In genomic region chr15:35393403-35393802, GRCh38 we compare ENCODE assay signal across 17 cellular contexts.
DNase-seq lines count a peak whose midpoint lies in the region; ATAC-seq, FAIRE-seq and TF ChIP-seq lines count a peak whose summit lies in the region.
"Had no signal": no experiment of that assay in that cellular context is flagged by ENCODE, and none has a peak within 500 bp of the region (broad histone marks: within the 10 kb centered on the region; RNA-seq: fewer than 3 reads in every experiment).

No MANE protein-coding gene starts in this region.

- DNase-seq in HFFc6 (peak; percentile 21), foreskin fibroblast (peak; percentile 16 to 35), small intestine (peak; percentile 26), heart right ventricle (no peak), left cardiac atrium (no peak)
- no peak for DNase-seq in activated naive CD4-positive, alpha-beta T cell treated with anti-CD3 and anti-CD28 coated beads for 36 hours
- DNase-seq: GF-D8, KBM-7, NCI-H1105 treated with DMSO at 0.1 percent for 48 hours, NCI-H187, NCI-H2171 treated with DMSO at 0.1 percent for 48 hours, NCI-H774, SHP77 had no signal

- no peaks in the 10 kb centered on the region for H3K27me3 Mint-ChIP-seq in HFFc6 (ENCODE audit: insufficient read depth)
- H3K27me3 Mint-ChIP-seq in activated naive CD4-positive, alpha-beta T cell treated with anti-CD3 and anti-CD28 coated beads for 36 hours (ENCODE audit: low read depth) = no peaks in the 10 kb centered on the region

- peaks cover 0 to 19% (median 16%) of the 10 kb centered on the region in 10 experiments; a peak in 16 of 20 replicates for H3K4me1 ChIP-seq in BLaER1 treated with 17β-estradiol and CSF1 and Interleukin-3, amounts not matched to agents 10 nM and 100 nM
- H3K4me1 ChIP-seq in small intestine (ENCODE audit: control insufficient read depth in 2 of 2, insufficient read depth in 1 of 2, low read depth in 1 of 2, low read length in 1 of 2) = no peaks in the 10 kb centered on the region
- H3K4me1 ChIP-seq in heart right ventricle = peaks cover 0 to 8% (median 0%) of the 10 kb centered on the region in 9 donors

- intact Hi-C loops in heart right ventricle (cut with DNase I) (no loop called here), left cardiac atrium (cut with DNase I) (no loop called here)
- intact Hi-C loops in activated naive CD4-positive, alpha-beta T cell treated with anti-CD3 and anti-CD28 coated beads for 36 hours (cut with micrococcal nuclease) = no loop called here

- H4K20me1 ChIP-seq in BLaER1 treated with 17β-estradiol and CSF1 and Interleukin-3, amounts not matched to agents 10 nM and 100 nM = no peaks in the 10 kb centered on the region

- no peak for FAIRE-seq in small intestine (lab: Jason Lieb, UNC)
- FAIRE-seq: H54, RCC 7860 had no signal

- TF ChIP-seq CTCF in HFFc6 (IDR thresholded peaks at IDR 0.05) (no peak), foreskin fibroblast (IDR thresholded peaks at IDR 0.05; ENCODE audit: low read depth, low read length) (no peak), heart right ventricle (IDR thresholded peaks at IDR 0.05) (no peak)

- H3K9ac ChIP-seq in BLaER1 treated with 17β-estradiol and CSF1 and Interleukin-3, amounts not matched to agents 10 nM and 100 nM = no peak overlapping the region

- no peak overlapping the region for H3K4me3 Mint-ChIP-seq in HFFc6
- no peak overlapping the region for H3K4me3 Mint-ChIP-seq in activated naive CD4-positive, alpha-beta T cell treated with anti-CD3 and anti-CD28 coated beads for 36 hours
- H3K4me3 Mint-ChIP-seq: CD14-positive monocyte had no signal

- peak overlapping the region; percentile 58 for H3K27ac Mint-ChIP-seq in HFFc6
- no peak overlapping the region for H3K27ac Mint-ChIP-seq in activated naive CD4-positive, alpha-beta T cell treated with anti-CD3 and anti-CD28 coated beads for 36 hours
- H3K27ac Mint-ChIP-seq: CD14-positive monocyte had no signal

- H3K9me3 Mint-ChIP-seq in HFFc6 = no peaks in the 10 kb centered on the region
- H3K9me3 Mint-ChIP-seq in activated naive CD4-positive, alpha-beta T cell treated with anti-CD3 and anti-CD28 coated beads for 36 hours = peaks cover 3% of the 10 kb centered on the region

- H3K27ac ChIP-seq in BLaER1 treated with 17β-estradiol and CSF1 and Interleukin-3, amounts not matched to agents 10 nM and 100 nM = no peak overlapping the region
- no peak overlapping the region for H3K27ac ChIP-seq in small intestine (ENCODE audit: low read depth in 1 of 2, low read length in 1 of 2)
- no peak overlapping the region for H3K27ac ChIP-seq in heart right ventricle

- CTCF ChIA-PET in activated naive CD4-positive, alpha-beta T cell treated with anti-CD3 and anti-CD28 coated beads for 36 hours (lab: Charles Lee) = no interaction called here

- H3K4me1 Mint-ChIP-seq in HFFc6 (ENCODE audit: low read depth) = peaks cover 16% of the 10 kb centered on the region
- no peaks in the 10 kb centered on the region for H3K4me1 Mint-ChIP-seq in activated naive CD4-positive, alpha-beta T cell treated with anti-CD3 and anti-CD28 coated beads for 36 hours (ENCODE audit: low read depth)
- H3K4me1 Mint-ChIP-seq: CD14-positive monocyte had no signal

- ATAC-seq in heart right ventricle (no peak), left cardiac atrium (no peak)

- H3K36me3 Mint-ChIP-seq in HFFc6 (ENCODE audit: low read depth) = peaks cover 6% of the 10 kb centered on the region
- H3K36me3 Mint-ChIP-seq in activated naive CD4-positive, alpha-beta T cell treated with anti-CD3 and anti-CD28 coated beads for 36 hours (ENCODE audit: low read depth) = peaks cover 19% of the 10 kb centered on the region

- peak overlapping the region in 8 of 11 experiments; percentile 21 to 73 (median 36); a peak in 13 of 22 replicates for H3K4me2 ChIP-seq in BLaER1 treated with 17β-estradiol and CSF1 and Interleukin-3, amounts not matched to agents 10 nM and 100 nM

- peaks cover 0 to 9% (median 5%) of the 10 kb centered on the region in 11 experiments; a peak in 5 of 22 replicates for H3K9me3 ChIP-seq in BLaER1 treated with 17β-estradiol and CSF1 and Interleukin-3, amounts not matched to agents 10 nM and 100 nM (replicated peaks in 1 of 11)
- H3K9me3 ChIP-seq in small intestine (ENCODE audit: control insufficient read depth, low read depth) = no peaks in the 10 kb centered on the region
- peaks cover 0 to 3% (median 0%) of the 10 kb centered on the region in 11 donors for H3K9me3 ChIP-seq in heart right ventricle

- no peak overlapping the region for H3K4me3 ChIP-seq in BLaER1 treated with 17β-estradiol and CSF1 and Interleukin-3, amounts not matched to agents 10 nM and 100 nM
- no peak overlapping the region for H3K4me3 ChIP-seq in foreskin fibroblast (ENCODE audit: low read depth in 1 of 2, low read length in 2 of 2)
- no peak overlapping the region for H3K4me3 ChIP-seq in small intestine (ENCODE audit: low read depth in 1 of 2, low read length in 2 of 2)
- no peak overlapping the region for H3K4me3 ChIP-seq in heart right ventricle

- H3K27me3 ChIP-seq in BLaER1 treated with 17β-estradiol and CSF1 and Interleukin-3, amounts not matched to agents 10 nM and 100 nM = no peaks in the 10 kb centered on the region
- H3K27me3 ChIP-seq in small intestine (ENCODE audit: control insufficient read depth in 2 of 2, insufficient read depth in 2 of 2, low read length in 2 of 2) (no peaks in the 10 kb centered on the region), heart right ventricle (no peaks in the 10 kb centered on the region)

- 18 to 58% (median 39%) methylated on average over 2 of the region's 2 CpGs for WGBS in small intestine, 3 donors
- 80 to 90% methylated on average over 2 of the region's 2 CpGs for WGBS in heart right ventricle, 2 donors

- no peaks in the 10 kb centered on the region for H3K36me3 ChIP-seq in BLaER1 treated with 17β-estradiol and CSF1 and Interleukin-3, amounts not matched to agents 10 nM and 100 nM
- no peaks in the 10 kb centered on the region for H3K36me3 ChIP-seq in small intestine (ENCODE audit: control insufficient read depth in 2 of 2, insufficient read depth in 2 of 2, low read length in 2 of 2)
- peaks cover 0 to 7% (median 0%) of the 10 kb centered on the region in 9 donors for H3K36me3 ChIP-seq in heart right ventricle

Comparison
In these comparisons a context has a peak if more than half of its experiments do, and no peak if none do; other contexts are left out.
1. DNase-seq: peak in HFFc6 (single experiment), foreskin fibroblast (2 of 2) and small intestine (single experiment); none in heart right ventricle (0 of 2), left cardiac atrium (single experiment) and activated naive CD4-positive, alpha-beta T cell treated with anti-CD3 and anti-CD28 coated beads for 36 hours (single experiment).